Comparison of ENCODE assay signal across 9 cellular contexts in genomic region chr6:166512567-166512966, GRCh38.
DNase-seq lines count a peak whose midpoint lies in the region; ATAC-seq and TF ChIP-seq lines count a peak whose summit lies in the region.
"Had no signal": no experiment of that assay in that cellular context is flagged by ENCODE, and none has a peak within 500 bp of the region (broad histone marks: within the 10 kb centered on the region; RNA-seq: fewer than 3 reads in every experiment).

No MANE protein-coding gene starts in this region.

- peak overlapping the region in 1 of 2 donors; percentile 44 for H3K27ac Mint-ChIP-seq in T-cell
- H3K27ac Mint-ChIP-seq in natural killer cell = no peak overlapping the region
- H3K27ac Mint-ChIP-seq in chondrocyte (ENCODE audit: unreplicated experiment) = no peak overlapping the region

- POLR2A ChIA-PET in T-cell (lab: Charles Lee) = no interaction called here

- no peaks in the 10 kb centered on the region for H3K9me3 ChIP-seq in upper lobe of right lung

- intact Hi-C loops in natural killer cell (cut with micrococcal nuclease) = no loop called here
- intact Hi-C loops in upper lobe of right lung (cut with DNase I) = no loop called here

- CTCF ChIA-PET in T-cell (lab: Charles Lee) = interaction anchor here (0.5 to 1.4 kb wide), 5 partner anchors 13 to 201 kb away, joined by 3 to 8 read pairs (median 5); no protein-coding TSS in a partner anchor

- peaks cover 36% of the 10 kb centered on the region for H3K36me3 ChIP-seq in upper lobe of right lung

- H3K4me1 ChIP-seq in upper lobe of right lung = no peaks in the 10 kb centered on the region

- H3K9me3 Mint-ChIP-seq in T-cell (no peaks in the 10 kb centered on the region), natural killer cell (no peaks in the 10 kb centered on the region), chondrocyte (ENCODE audit: low read depth) (no peaks in the 10 kb centered on the region)

- H3K4me3 Mint-ChIP-seq in T-cell = no peak overlapping the region
- H3K4me3 Mint-ChIP-seq in natural killer cell = no peak overlapping the region
- no peak overlapping the region for H3K4me3 Mint-ChIP-seq in chondrocyte (ENCODE audit: unreplicated experiment)

- H3K27me3 Mint-ChIP-seq in T-cell = no peaks in the 10 kb centered on the region
- H3K27me3 Mint-ChIP-seq in natural killer cell (ENCODE audit: low read depth in 2 of 2) = peaks cover 0 to 2% of the 10 kb centered on the region in 2 donors
- no peaks in the 10 kb centered on the region for H3K27me3 Mint-ChIP-seq in chondrocyte (ENCODE audit: low read depth)

- no peak overlapping the region for H3K27ac ChIP-seq in upper lobe of right lung

- H3K36me3 Mint-ChIP-seq in T-cell = peaks cover 8% of the 10 kb centered on the region
- H3K36me3 Mint-ChIP-seq in natural killer cell = no peaks in the 10 kb centered on the region
- peaks cover 36% of the 10 kb centered on the region for H3K36me3 Mint-ChIP-seq in chondrocyte (ENCODE audit: low read depth)

- peak; percentile 74 for ATAC-seq in GM18861 (IDR thresholded peaks at IDR 0.05; ENCODE audit: unreplicated experiment)
- ATAC-seq in HG02759 (IDR thresholded peaks at IDR 0.05; ENCODE audit: unreplicated experiment) = peak; percentile 95
- ATAC-seq in T-cell (replicated peaks in 1 of 4) = peak; percentile 81 to 89 (median 82)
- ATAC-seq in natural killer cell = peak; percentile 40 to 58 (median 51)
- no peak for ATAC-seq in upper lobe of right lung

- H3K27me3 ChIP-seq in upper lobe of right lung = no peaks in the 10 kb centered on the region
- H3K27me3 ChIP-seq: dorsolateral prefrontal cortex had no signal

- DNase-seq in T-cell (peak in 32 of 34 experiments; percentile 9 to 60 (median 30)), natural killer cell (no peak), chondrocyte (ENCODE audit: low spot score) (no peak), DMS153 (lab: John Stamatoyannopoulos, UW) (no peak), upper lobe of right lung (no peak), NK-92 (lab: John Stamatoyannopoulos, UW; ENCODE audit: unreplicated experiment) (no peak)

- no peak for TF ChIP-seq CTCF in natural killer cell (IDR thresholded peaks at IDR 0.05)
- TF ChIP-seq CTCF in chondrocyte (IDR thresholded peaks at IDR 0.05) = no peak
- no peak for TF ChIP-seq CTCF in upper lobe of right lung (IDR thresholded peaks at IDR 0.05)

- H3K4me3 ChIP-seq in upper lobe of right lung = no peak overlapping the region
- H3K4me3 ChIP-seq: dorsolateral prefrontal cortex had no signal

- peaks cover 4 to 18% (median 7%) of the 10 kb centered on the region in 3 donors for H3K4me1 Mint-ChIP-seq in T-cell
- peaks cover 0 to under 1% of the 10 kb centered on the region in 2 donors for H3K4me1 Mint-ChIP-seq in natural killer cell
- peaks cover 26% of the 10 kb centered on the region for H3K4me1 Mint-ChIP-seq in chondrocyte (ENCODE audit: low read depth)

Comparison
In these comparisons a context has a peak if more than half of its experiments do, and no peak if none do; other contexts are left out.
1. DNase-seq: peak in T-cell (32 of 34); none in natural killer cell (single experiment), chondrocyte (single experiment), DMS153 (single experiment), upper lobe of right lung (single experiment) and NK-92 (single experiment).